ENCODE assay signal across 28 cellular contexts in genomic region chr4:93436000-93436626, GRCh38.
"Had no signal": no experiment of that assay in that cellular context is flagged by ENCODE, and none has a peak within 500 bp of the region (broad histone marks: within the 10 kb centered on the region; RNA-seq: fewer than 3 reads in every experiment).

No MANE protein-coding gene starts in this region.

- H3K36me3 ChIP-seq: ascending aorta, breast epithelium, cardiac muscle cell, esophagus muscularis mucosa, gastrocnemius medialis, heart left ventricle had no signal

- DNase-seq: activated CD4-positive, alpha-beta memory T cell treated with anti-CD3 and anti-CD28 coated beads, Interleukin-2, amount 10 ng/mL, durations not matched to agents 7 days and 5 days; activated CD4-positive, alpha-beta T cell treated with anti-CD3 and anti-CD28 coated beads for 1 hour; activated CD4-positive, alpha-beta T cell treated with anti-CD3 and anti-CD28 coated beads for 4 hours; activated CD4-positive, alpha-beta T cell treated with anti-CD3 and anti-CD28 coated beads, Interleukin-2, amount 10 ng/mL, durations not matched to agents 7 days and 5 days; activated CD4-positive, alpha-beta T cell treated with anti-CD3 and anti-CD28 coated beads, Interleukin-2, amount 50 U/mL, for 4 hours; activated CD8-positive, alpha-beta memory T cell treated with anti-CD3 and anti-CD28 coated beads, Interleukin-2, amount 50 U/mL, for 48 hours; activated gamma-delta T cell; activated naive CD4-positive, alpha-beta T cell; activated naive CD4-positive, alpha-beta T cell treated with anti-CD3 and anti-CD28 coated beads, Interleukin-2, amount 10 ng/mL, durations not matched to agents 7 days and 5 days; activated naive CD8-positive, alpha-beta T cell treated with anti-CD3 and anti-CD28 coated beads, Interleukin-2, amount 10 ng/mL, durations not matched to agents 7 days and 5 days; activated T-cell treated with anti-CD3 and anti-CD28 coated beads for 4 hours; activated T-cell treated with anti-CD3 and anti-CD28 coated beads, Interleukin-2, amount 50 U/mL, for 24 hours; activated T-cell treated with anti-CD3 and anti-CD28 coated beads, Interleukin-2, amount 50 U/mL, for 72 hours; dorsolateral prefrontal cortex; effector memory CD4-positive, alpha-beta T cell; endodermal cell; erythroblast; foreskin keratinocyte; gastrocnemius medialis; glutamatergic neuron; heart left ventricle; T-helper 2 cell had no signal

- H3K9me3 ChIP-seq: ascending aorta, breast epithelium, esophagus muscularis mucosa, gastrocnemius medialis had no signal

- H3K27ac ChIP-seq: ascending aorta, breast epithelium, cardiac muscle cell, coronary artery, dorsolateral prefrontal cortex, esophagus muscularis mucosa, foreskin keratinocyte, gastrocnemius medialis, heart left ventricle had no signal

- H3K4me3 ChIP-seq: ascending aorta, breast epithelium, cardiac muscle cell, coronary artery, dorsolateral prefrontal cortex, esophagus muscularis mucosa, gastrocnemius medialis, heart left ventricle had no signal

- H3K27me3 ChIP-seq: ascending aorta, breast epithelium, cardiac muscle cell, dorsolateral prefrontal cortex, esophagus muscularis mucosa, foreskin keratinocyte, gastrocnemius medialis, heart left ventricle had no signal

- ATAC-seq: activated naive CD4-positive, alpha-beta T cell treated with anti-CD3 and anti-CD28 coated beads, Interleukin-2, amount 50 U/mL, for 72 hours; activated T-cell treated with anti-CD3 and anti-CD28 coated beads, Interleukin-2, amount 50 U/mL, for 72 hours; foreskin keratinocyte; gastrocnemius medialis; heart left ventricle had no signal

- H3K4me1 ChIP-seq: ascending aorta, breast epithelium, esophagus muscularis mucosa, foreskin keratinocyte, gastrocnemius medialis, heart left ventricle had no signal
